In genomic region chr1:193025218-193025617, GRCh38 we compare ENCODE assay signal across 16 cellular contexts.
"Had no signal": no experiment of that assay in that cellular context is flagged by ENCODE, and none has a peak within 500 bp of the region (broad histone marks: within the 10 kb centered on the region; RNA-seq: fewer than 3 reads in every experiment).

No MANE protein-coding gene starts in this region.

- H3K27me3 Mint-ChIP-seq: naive thymus-derived CD8-positive, alpha-beta T cell; type B pancreatic cell had no signal

- DNase-seq: effector CD4-positive, alpha-beta T cell; heart left ventricle; hippocampal formation; left ventricle myocardium inferior; mesendoderm; naive thymus-derived CD8-positive, alpha-beta T cell; nucleus accumbens; ovary; stimulated activated CD4-positive, alpha-beta T cell treated with anti-CD3 and anti-CD28 coated beads, Interleukin-4, amount 100 ng/mL, for 1 hour; stimulated activated CD8-positive, alpha-beta memory T cell treated with anti-CD3 and anti-CD28 coated beads, Interleukin-4, amount 100 ng/mL, for 48 hours; stimulated activated naive CD8-positive, alpha-beta T cell treated with anti-CD3 and anti-CD28 coated beads, Interleukin-15, Interleukin-2, amounts not matched to agents 100 U/mL and 50 U/mL, for 24 hours; thyroid gland had no signal

- H3K4me3 Mint-ChIP-seq: naive thymus-derived CD8-positive, alpha-beta T cell; neural progenitor cell; stimulated activated effector memory CD8-positive, alpha-beta T cell treated with anti-CD3 and anti-CD28 coated beads, Interleukin-12 subunit alpha, Interleukin-12 subunit beta, amount 100 ng/mL, for 72 hours; type B pancreatic cell had no signal

- H3K9me3 Mint-ChIP-seq: naive thymus-derived CD8-positive, alpha-beta T cell; neural progenitor cell; stimulated activated effector memory CD8-positive, alpha-beta T cell treated with anti-CD3 and anti-CD28 coated beads, Interleukin-12 subunit alpha, Interleukin-12 subunit beta, amount 100 ng/mL, for 72 hours; type B pancreatic cell had no signal

- H3K4me1 Mint-ChIP-seq: neural progenitor cell; stimulated activated effector memory CD8-positive, alpha-beta T cell treated with anti-CD3 and anti-CD28 coated beads, Interleukin-12 subunit alpha, Interleukin-12 subunit beta, amount 100 ng/mL, for 72 hours had no signal

- H3K27ac Mint-ChIP-seq: naive thymus-derived CD8-positive, alpha-beta T cell; neural progenitor cell; stimulated activated effector memory CD8-positive, alpha-beta T cell treated with anti-CD3 and anti-CD28 coated beads, Interleukin-12 subunit alpha, Interleukin-12 subunit beta, amount 100 ng/mL, for 72 hours; type B pancreatic cell had no signal

- ATAC-seq: esophagus mucosa; naive thymus-derived CD8-positive, alpha-beta T cell; stimulated activated effector memory CD8-positive, alpha-beta T cell treated with anti-CD3 and anti-CD28 coated beads, Interleukin-12 subunit alpha, Interleukin-12 subunit beta, amount 100 ng/mL, for 72 hours; stimulated activated naive CD8-positive, alpha-beta T cell treated with anti-CD3 and anti-CD28 coated beads, Interleukin-15, Interleukin-2, amounts not matched to agents 100 U/mL and 50 U/mL, for 24 hours had no signal
